21 cellular contexts compared by ENCODE assay signal in the genomic region with DNA sequence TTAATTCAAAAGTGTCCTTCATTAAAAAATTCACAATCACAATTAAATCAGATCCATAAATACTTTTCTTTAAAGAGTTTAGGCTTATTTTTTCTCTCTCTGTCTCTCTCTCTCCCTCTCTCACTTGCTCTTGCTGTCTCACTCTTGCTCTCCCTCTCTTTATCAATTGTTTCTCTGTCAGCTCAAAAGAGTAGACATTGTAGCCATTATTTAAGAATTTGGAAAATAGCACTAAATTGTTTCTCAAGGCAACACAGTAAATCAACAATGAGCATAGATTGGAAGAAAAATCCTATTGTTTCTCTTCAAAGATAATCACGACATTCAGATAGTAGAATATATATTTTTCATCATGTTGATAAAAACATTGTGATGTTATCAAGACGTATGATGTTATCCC.
"Had no signal": no experiment of that assay in that cellular context is flagged by ENCODE, and none has a peak within 500 bp of the region (broad histone marks: within the 10 kb centered on the region; RNA-seq: fewer than 3 reads in every experiment).

No MANE protein-coding gene starts in this region.

- H3K27me3 ChIP-seq: esophagus muscularis mucosa, foreskin keratinocyte, left lung, ovary, right atrium auricular region, stomach, vagina had no signal

- H3K9me3 ChIP-seq: ovary, vagina had no signal

- DNase-seq: central memory CD4-positive, alpha-beta T cell; effector memory CD4-positive, alpha-beta T cell; foreskin keratinocyte; kidney; left cardiac atrium; left lung; mammary epithelial cell; natural killer cell; occipital lobe; ovary; stimulated activated CD4-positive, alpha-beta T cell treated with anti-CD3 and anti-CD28 coated beads, Interleukin-12 subunit alpha, Interleukin-12 subunit beta, amount 100 ng/mL, for 4 hours; stimulated activated CD4-positive, alpha-beta T cell treated with anti-CD3 and anti-CD28 coated beads, Interleukin-1b, Interleukin-23, amount 100 ng/mL, for 48 hours; stimulated activated CD4-positive, alpha-beta T cell treated with anti-CD3 and anti-CD28 coated beads, Interleukin-4, amount 100 ng/mL, for 1 hour; stimulated activated CD8-positive, alpha-beta memory T cell treated with anti-CD3 and anti-CD28 coated beads, Interleukin-4, amount 100 ng/mL, for 48 hours; stimulated activated naive CD4-positive, alpha-beta T cell; stomach; trophoblast cell had no signal

- H3K36me3 ChIP-seq: esophagus muscularis mucosa, left lung, ovary, right atrium auricular region, stomach, vagina had no signal

- H3K4me3 ChIP-seq: esophagus muscularis mucosa, left lung, ovary, right atrium auricular region, smooth muscle cell, stomach, vagina had no signal

- H3K4me1 ChIP-seq: esophagus muscularis mucosa, foreskin keratinocyte, left lung, right atrium auricular region, stomach, vagina had no signal

- H3K27ac ChIP-seq: esophagus muscularis mucosa, foreskin keratinocyte, left lung, ovary, right atrium auricular region, stomach, vagina had no signal
